24 cellular contexts compared by ENCODE assay signal in the genomic region with DNA sequence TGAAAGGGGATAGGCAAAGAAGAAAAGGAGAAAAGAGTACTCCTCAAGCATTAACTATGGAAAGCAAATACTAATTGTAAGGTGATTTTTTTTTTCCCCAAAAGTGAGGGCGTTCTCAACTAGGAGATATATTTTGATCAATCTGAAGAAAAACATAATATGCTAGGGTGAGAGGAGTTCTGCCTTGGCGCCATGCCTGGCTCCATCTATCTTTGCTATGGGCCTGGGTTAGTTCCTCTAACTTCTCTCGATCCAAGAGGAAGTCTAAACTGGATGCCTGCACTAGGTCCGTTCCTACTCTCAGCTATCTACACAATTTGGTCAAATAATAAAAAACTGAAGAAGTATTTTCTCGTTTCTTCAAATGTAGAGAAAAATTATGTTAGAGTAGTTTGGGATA.
"Had no signal": no experiment of that assay in that cellular context is flagged by ENCODE, and none has a peak within 500 bp of the region (broad histone marks: within the 10 kb centered on the region; RNA-seq: fewer than 3 reads in every experiment).

No MANE protein-coding gene starts in this region.

- H3K27me3 Mint-ChIP-seq: stimulated activated naive CD8-positive, alpha-beta T cell treated with anti-CD3 and anti-CD28 coated beads, Interleukin-15, Interleukin-2, amounts not matched to agents 100 ng/mL and 50 ng/mL, for 24 hours had no signal

- H3K27ac Mint-ChIP-seq: naive thymus-derived CD4-positive, alpha-beta T cell; nephron progenitor cell; stimulated activated naive B cell treated with anti-CD40 and anti-IgM and Interleukin-4, amounts not matched to agents 10 μg/mL and 1 μg/mL and 100 μg/mL, for 72 hours; stimulated activated naive CD8-positive, alpha-beta T cell treated with anti-CD3 and anti-CD28 coated beads, Interleukin-15, Interleukin-2, amounts not matched to agents 100 ng/mL and 50 ng/mL, for 24 hours had no signal

- H3K4me3 Mint-ChIP-seq: naive thymus-derived CD4-positive, alpha-beta T cell; nephron progenitor cell; stimulated activated naive B cell treated with anti-CD40 and anti-IgM and Interleukin-4, amounts not matched to agents 10 μg/mL and 1 μg/mL and 100 μg/mL, for 72 hours; stimulated activated naive CD8-positive, alpha-beta T cell treated with anti-CD3 and anti-CD28 coated beads, Interleukin-15, Interleukin-2, amounts not matched to agents 100 ng/mL and 50 ng/mL, for 24 hours had no signal

- H3K4me1 Mint-ChIP-seq: naive thymus-derived CD4-positive, alpha-beta T cell; stimulated activated naive B cell treated with anti-CD40 and anti-IgM and Interleukin-4, amounts not matched to agents 10 μg/mL and 1 μg/mL and 100 μg/mL, for 72 hours had no signal

- DNase-seq: cerebellar nuclear complex; dorsolateral prefrontal cortex; effector memory CD4-positive, alpha-beta T cell; erythroblast; esophagus squamous epithelium; foreskin melanocyte; glutamatergic neuron; heart right ventricle; hippocampal formation; left cardiac atrium; left lung; mesenchymal stem cell; midbrain; naive thymus-derived CD4-positive, alpha-beta T cell; nephron progenitor cell; occipital lobe; ovary; posterior cingulate gyrus; right lobe of liver; small intestine; stimulated activated CD4-positive, alpha-beta T cell treated with anti-CD3 and anti-CD28 coated beads, Interleukin-15, amount 100 ng/mL, for 24 hours; stimulated activated CD4-positive, alpha-beta T cell treated with anti-CD3 and anti-CD28 coated beads, Interleukin-2, amount 100 ng/mL, for 48 hours; stimulated activated naive B cell treated with anti-CD40 and anti-IgM and Interleukin-4, amounts not matched to agents 10 μg/mL and 1 μg/mL and 100 μg/mL, for 72 hours had no signal

- H3K27me3 ChIP-seq: dorsolateral prefrontal cortex, esophagus squamous epithelium, heart right ventricle, left lung, ovary, right lobe of liver had no signal

- H3K36me3 ChIP-seq: ovary had no signal

- H3K27ac ChIP-seq: dorsolateral prefrontal cortex, esophagus squamous epithelium, heart right ventricle, left lung, ovary, right lobe of liver had no signal

- ATAC-seq: heart right ventricle; left cardiac atrium; left lung; naive thymus-derived CD4-positive, alpha-beta T cell; right lobe of liver; stimulated activated naive B cell treated with anti-CD40 and anti-IgM and Interleukin-4, amounts not matched to agents 10 μg/mL and 1 μg/mL and 100 μg/mL, for 72 hours had no signal

- H3K4me3 ChIP-seq: dorsolateral prefrontal cortex, esophagus squamous epithelium, heart right ventricle, left lung, ovary, right lobe of liver had no signal

- H3K9me3 ChIP-seq: esophagus squamous epithelium, heart right ventricle, left lung, ovary, right lobe of liver had no signal

- H3K9me3 Mint-ChIP-seq: stimulated activated naive B cell treated with anti-CD40 and anti-IgM and Interleukin-4, amounts not matched to agents 10 μg/mL and 1 μg/mL and 100 μg/mL, for 72 hours; stimulated activated naive CD8-positive, alpha-beta T cell treated with anti-CD3 and anti-CD28 coated beads, Interleukin-15, Interleukin-2, amounts not matched to agents 100 ng/mL and 50 ng/mL, for 24 hours had no signal
